1 cellular context compared by ENCODE assay signal in the genomic region with DNA sequence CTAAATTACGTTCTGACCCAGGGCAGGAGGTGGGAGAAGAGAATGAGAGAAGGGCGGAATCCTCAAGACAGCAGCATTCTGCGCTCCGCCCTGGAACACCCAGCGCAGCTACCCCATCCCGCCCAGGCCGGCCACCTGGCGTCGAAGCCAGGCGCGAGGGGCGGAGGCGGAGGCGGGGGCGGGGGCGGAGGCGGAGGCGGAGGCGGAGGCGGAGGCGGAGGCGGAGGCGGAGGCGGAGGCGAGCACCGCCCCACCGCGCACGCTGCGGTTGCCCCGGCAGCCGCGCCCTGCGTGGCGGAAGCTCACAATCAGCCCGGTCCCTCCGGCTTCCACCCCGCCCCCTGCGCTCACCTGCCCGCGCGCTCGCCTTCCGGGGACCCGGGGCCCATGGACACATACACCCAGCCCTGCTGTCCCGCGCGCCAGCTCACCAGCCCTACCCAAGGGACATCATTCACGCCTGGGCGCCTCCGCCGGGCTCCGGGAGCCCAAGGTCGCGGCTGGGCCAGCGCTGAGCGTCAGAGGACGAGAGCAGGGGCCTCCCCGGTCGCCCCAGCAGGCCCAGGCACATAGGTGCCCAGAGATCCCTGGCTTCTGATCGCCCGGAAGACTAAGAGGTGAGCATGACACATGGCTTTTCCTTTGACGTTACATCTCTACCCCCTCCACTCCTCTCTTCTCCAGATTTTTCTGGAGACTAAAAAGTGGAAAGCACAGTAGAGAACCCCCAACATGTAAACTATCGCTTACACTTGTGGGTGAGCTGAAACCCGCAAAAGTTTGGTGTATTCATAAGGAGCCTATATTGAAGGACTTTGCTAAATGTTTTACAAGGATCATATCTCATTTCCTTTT.
TF ChIP-seq lines count a peak whose summit lies in the region.

A gene (plus strand): TSS at position 271 of the 855 bp plus-strand sequence. CDS start 3,315 bp downstream, outside the sequence.

TF ChIP-seq in H1, 55 proteins besides CTCF, POLR2A, EP300 and RAD21:
- TF ChIP-seq CREB1 (IDR thresholded peaks at IDR 0.05) (peak; percentile 12; the same call in 1 of the 2 replicates), SP1 (IDR thresholded peaks at IDR 0.05; ENCODE audit: low read depth, low read length) (0 out of 2 replicates have a peak, but pooled peaks have one; percentile 17), KDM4A (IDR thresholded peaks at IDR 0.05; ENCODE audit: low read depth, low read length, severe bottlenecking) (peak; percentile 79), SIN3A (conservative IDR thresholded peaks at IDR 0.05 in 1 of 2, IDR thresholded peaks at IDR 0.05 in 1 of 2; ENCODE audit: low read depth in 1 of 2, low read length in 2 of 2) (no peak), TAF1 (IDR thresholded peaks at IDR 0.05; ENCODE audit: low read depth, low read length) (peak; percentile 52), TBP (IDR thresholded peaks at IDR 0.05; ENCODE audit: low read depth, low read length) (peak; percentile 60; the same call in 1 of the 2 replicates), PHF8 (conservative IDR thresholded peaks at IDR 0.05; ENCODE audit: low read depth, low read length) (peak; percentile 89), POLR2AphosphoS5 (IDR thresholded peaks at IDR 0.05; ENCODE audit: low read depth, low read length) (peak; percentile 56), TAF7 (optimal IDR thresholded peaks at IDR 0.05; ENCODE audit: borderline replicate concordance, low read depth, low read length) (peak; percentile 24), EGR1 (IDR thresholded peaks at IDR 0.05; ENCODE audit: borderline replicate concordance, low read depth, low read length) (peak; percentile 97), HDAC2 (IDR thresholded peaks at IDR 0.05; ENCODE audit: borderline replicate concordance in 1 of 2, low read depth in 2 of 2, low read length in 2 of 2) (0 out of 4 replicates have a peak, but pooled peaks of 1 of the 2 experiments have one; percentile 49), CBX5 (IDR thresholded peaks at IDR 0.05; ENCODE audit: low read depth, low read length) (no peak), SIRT6 (IDR thresholded peaks at IDR 0.05; ENCODE audit: low read length) (no peak), EZH2 (IDR thresholded peaks at IDR 0.05; ENCODE audit: low read depth, low read length, severe bottlenecking) (no peak), SRF (IDR thresholded peaks at IDR 0.05; ENCODE audit: low read depth, low read length) (no peak), GABPA (IDR thresholded peaks at IDR 0.05; ENCODE audit: borderline replicate concordance, insufficient read depth, low read length) (peak; percentile 61; the same call in 1 of the 2 replicates), SIX5 (IDR thresholded peaks at IDR 0.05; ENCODE audit: low read depth, low read length) (no peak), JUN (IDR thresholded peaks at IDR 0.05; ENCODE audit: low read depth, low read length) (no peak), TCF12 (IDR thresholded peaks at IDR 0.05; ENCODE audit: low read depth, low read length) (0 out of 2 replicates have a peak, but pooled peaks have one; percentile 22), ASH2L (IDR thresholded peaks at IDR 0.05; ENCODE audit: low read length) (peak; percentile 29)
- TF ChIP-seq, protein P1, sequence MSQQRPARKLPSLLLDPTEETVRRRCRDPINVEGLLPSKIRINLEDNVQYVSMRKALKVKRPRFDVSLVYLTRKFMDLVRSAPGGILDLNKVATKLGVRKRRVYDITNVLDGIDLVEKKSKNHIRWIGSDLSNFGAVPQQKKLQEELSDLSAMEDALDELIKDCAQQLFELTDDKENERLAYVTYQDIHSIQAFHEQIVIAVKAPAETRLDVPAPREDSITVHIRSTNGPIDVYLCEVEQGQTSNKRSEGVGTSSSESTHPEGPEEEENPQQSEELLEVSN (IDR thresholded peaks at IDR 0.05) = peak; percentile 95
- TF ChIP-seq, protein P2, sequence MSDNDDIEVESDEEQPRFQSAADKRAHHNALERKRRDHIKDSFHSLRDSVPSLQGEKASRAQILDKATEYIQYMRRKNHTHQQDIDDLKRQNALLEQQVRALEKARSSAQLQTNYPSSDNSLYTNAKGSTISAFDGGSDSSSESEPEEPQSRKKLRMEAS (IDR thresholded peaks at IDR 0.05) = peak; percentile 96
